Comparison of ENCODE assay signal across 21 cellular contexts in genomic region chr21:19236209-19236608, GRCh38.
"Had no signal": no experiment of that assay in that cellular context is flagged by ENCODE, and none has a peak within 500 bp of the region (broad histone marks: within the 10 kb centered on the region; RNA-seq: fewer than 3 reads in every experiment).

No MANE protein-coding gene starts in this region.

- H3K27me3 ChIP-seq: adrenal gland, ascending aorta, brain microvascular endothelial cell, heart left ventricle, sigmoid colon, testis, vagina had no signal

- H3K9me3 ChIP-seq: adrenal gland, ascending aorta, sigmoid colon, testis, vagina had no signal

- H3K4me1 ChIP-seq: adrenal gland, ascending aorta, heart left ventricle, sigmoid colon, testis, vagina had no signal

- DNase-seq: activated B cell treated with CpG ODN at 0.5 μM for 24 hours; activated CD4-positive, alpha-beta T cell treated with anti-CD3 and anti-CD28 coated beads for 36 hours; activated CD4-positive, alpha-beta T cell treated with anti-CD3 and anti-CD28 coated beads, Interleukin-2, amount 50 U/mL, for 4 hours; activated CD8-positive, alpha-beta memory T cell treated with anti-CD3 and anti-CD28 coated beads for 24 hours; activated CD8-positive, alpha-beta memory T cell treated with anti-CD3 and anti-CD28 coated beads, Interleukin-2, amount 50 U/mL, for 4 hours; activated naive CD4-positive, alpha-beta T cell; activated T-cell treated with anti-CD3 and anti-CD28 coated beads, Interleukin-2, amount 50 U/mL, for 4 hours; adrenal gland; brain microvascular endothelial cell; caudate nucleus; effector CD4-positive, alpha-beta T cell; heart left ventricle; natural killer cell; sigmoid colon; stimulated activated CD4-positive, alpha-beta T cell treated with anti-CD3 and anti-CD28 coated beads, Interleukin-2, amount 100 ng/mL, for 48 hours; stimulated activated naive CD4-positive, alpha-beta T cell; testis had no signal

- ATAC-seq: activated CD4-positive, alpha-beta T cell treated with anti-CD3 and anti-CD28 coated beads for 36 hours; activated T-cell treated with anti-CD3 and anti-CD28 coated beads, Interleukin-2, amount 50 U/mL, for 4 hours; heart left ventricle; left lobe of liver; natural killer cell had no signal

- H3K36me3 ChIP-seq: adrenal gland, ascending aorta, brain microvascular endothelial cell, heart left ventricle, sigmoid colon, vagina had no signal

- H3K4me3 ChIP-seq: adrenal gland, ascending aorta, heart left ventricle, lung, sigmoid colon, testis, vagina had no signal

- H3K27ac ChIP-seq: adrenal gland, ascending aorta, brain microvascular endothelial cell, heart left ventricle, sigmoid colon, testis, vagina had no signal
